12 cellular contexts compared by ENCODE assay signal in genomic region chr1:235908742-235909520, GRCh38. TPM values are rescaled to one million over a fixed set of nuclear protein-coding genes. Genes with fewer than 3 reads are reported as not detected.
DNase-seq lines count a peak whose midpoint lies in the region; ATAC-seq and TF ChIP-seq lines count a peak whose summit lies in the region.
"Had no signal": no experiment of that assay in that cellular context is flagged by ENCODE, and none has a peak within 500 bp of the region (broad histone marks: within the 10 kb centered on the region; RNA-seq: fewer than 3 reads in every experiment).

No MANE protein-coding gene starts in this region.

- no peak overlapping the region for H3K4me3 ChIP-seq in adrenal gland
- H3K4me3 ChIP-seq in aorta (ENCODE audit: low read length in 2 of 2) = no peak overlapping the region
- H3K4me3 ChIP-seq in ovary = no peak overlapping the region
- H3K4me3 ChIP-seq: hepatocyte had no signal

- no peak for DNase-seq in natural killer cell treated with Interleukin-12 subunit alpha and Interleukin-12 subunit beta and Interleukin-15 and Interleukin-18, amount 100 ng/mL, for 72 hours (ENCODE audit: low spot score)
- DNase-seq in natural killer cell (no peak), adrenal gland (peak in 4 of 7 donors; percentile 40 to 68 (median 50)), kidney tubule cell (ENCODE audit: low spot score) (peak; percentile 97), aorta (no peak), ovary (no peak)
- DNase-seq: DMS153; NCI-H187 treated with DMSO at 0.1 percent for 48 hours; stimulated activated CD4-positive, alpha-beta T cell treated with anti-CD3 and anti-CD28 coated beads, Interleukin-4, amount 100 ng/mL, for 4 hours had no signal

- peaks cover 3 to 22% of the 10 kb centered on the region in 2 donors for H3K4me1 Mint-ChIP-seq in natural killer cell treated with Interleukin-12 subunit alpha and Interleukin-12 subunit beta and Interleukin-15 and Interleukin-18, amount 100 ng/mL, for 72 hours (ENCODE audit: low read depth in 2 of 2)
- peaks cover 0 to 5% of the 10 kb centered on the region in 2 donors for H3K4me1 Mint-ChIP-seq in natural killer cell

- H3K4me3 Mint-ChIP-seq in natural killer cell treated with Interleukin-12 subunit alpha and Interleukin-12 subunit beta and Interleukin-15 and Interleukin-18, amount 100 ng/mL, for 72 hours = no peak overlapping the region
- no peak overlapping the region for H3K4me3 Mint-ChIP-seq in natural killer cell

- H3K4me1 ChIP-seq in adrenal gland (replicated peaks in 1 of 2) = peaks cover 5 to 11% of the 10 kb centered on the region in 2 donors
- no peaks in the 10 kb centered on the region for H3K4me1 ChIP-seq in aorta (ENCODE audit: control insufficient read depth in 1 of 2, insufficient read depth in 2 of 2, low read length in 2 of 2)
- H3K4me1 ChIP-seq in ovary (ENCODE audit: insufficient read depth) = peaks cover 2% of the 10 kb centered on the region

- no peak for ATAC-seq in natural killer cell treated with Interleukin-12 subunit alpha and Interleukin-12 subunit beta and Interleukin-15 and Interleukin-18, amount 100 ng/mL, for 72 hours
- ATAC-seq in natural killer cell = no peak
- peak; percentile 82 for ATAC-seq in aorta (ENCODE audit: low FRiP score)
- no peak for ATAC-seq in GM21723 (IDR thresholded peaks at IDR 0.05; ENCODE audit: unreplicated experiment)
- no peak for ATAC-seq in GM21526 (IDR thresholded peaks at IDR 0.05; ENCODE audit: low FRiP score, unreplicated experiment)

- peak overlapping the region; percentile 51 to 58 for H3K27ac Mint-ChIP-seq in natural killer cell treated with Interleukin-12 subunit alpha and Interleukin-12 subunit beta and Interleukin-15 and Interleukin-18, amount 100 ng/mL, for 72 hours
- H3K27ac Mint-ChIP-seq in natural killer cell = no peak overlapping the region

- H3K27ac ChIP-seq in adrenal gland (peak overlapping the region in 4 of 5 donors; percentile 41 to 82 (median 62)), aorta (ENCODE audit: low read depth in 1 of 2, low read length in 2 of 2) (peak overlapping the region; percentile 69 to 85), ovary (no peak overlapping the region)

- intact Hi-C loops in natural killer cell (cut with micrococcal nuclease) = no loop called here
- intact Hi-C loops in adrenal gland (cut with DNase I) = no loop called here
- intact Hi-C loops in aorta (cut with DNase I) = loop anchor here (5.0 to 10.0 kb wide), 2 partner anchors 42 to 404 kb away; partner anchors contain the start of genes LYST (in 2 of the 2) and B3GALNT2 (in 1 of the 2)
- intact Hi-C loops in ovary (cut with DNase I) = no loop called here

- no peaks in the 10 kb centered on the region for H3K9me3 ChIP-seq in adrenal gland (replicated peaks in 1 of 3)
- H3K9me3 ChIP-seq in aorta (ENCODE audit: control insufficient read depth, low read length) = no peaks in the 10 kb centered on the region
- H3K9me3 ChIP-seq in ovary = no peaks in the 10 kb centered on the region

- TF ChIP-seq POLR2A in adrenal gland (IDR thresholded peaks at IDR 0.05) (no peak), ovary (IDR thresholded peaks at IDR 0.05) (no peak)

- H3K27me3 Mint-ChIP-seq in natural killer cell treated with Interleukin-12 subunit alpha and Interleukin-12 subunit beta and Interleukin-15 and Interleukin-18, amount 100 ng/mL, for 72 hours = no peaks in the 10 kb centered on the region
- no peaks in the 10 kb centered on the region for H3K27me3 Mint-ChIP-seq in natural killer cell (ENCODE audit: low read depth in 2 of 2)

- H3K36me3 Mint-ChIP-seq in natural killer cell treated with Interleukin-12 subunit alpha and Interleukin-12 subunit beta and Interleukin-15 and Interleukin-18, amount 100 ng/mL, for 72 hours = no peaks in the 10 kb centered on the region
- no peaks in the 10 kb centered on the region for H3K36me3 Mint-ChIP-seq in natural killer cell

- WGBS in adrenal gland, 4 donors = 48 to 69% (median 58%) methylated on average over 8 of the region's 8 CpGs
- WGBS in aorta, 2 donors = 24% methylated on average over 8 of the region's 8 CpGs
- WGBS in ovary, 3 donors = 50 to 65% (median 60%) methylated on average over 8 of the region's 8 CpGs

- no peaks in the 10 kb centered on the region for H3K9me3 Mint-ChIP-seq in natural killer cell treated with Interleukin-12 subunit alpha and Interleukin-12 subunit beta and Interleukin-15 and Interleukin-18, amount 100 ng/mL, for 72 hours
- H3K9me3 Mint-ChIP-seq in natural killer cell = no peaks in the 10 kb centered on the region

- no peak for TF ChIP-seq EP300 in ovary (IDR thresholded peaks at IDR 0.05)

- H3K27me3 ChIP-seq in adrenal gland = no peaks in the 10 kb centered on the region
- no peaks in the 10 kb centered on the region for H3K27me3 ChIP-seq in aorta (ENCODE audit: control insufficient read depth in 1 of 2, insufficient read depth in 2 of 2, low read length in 1 of 2)
- no peaks in the 10 kb centered on the region for H3K27me3 ChIP-seq in ovary
- H3K27me3 ChIP-seq: hepatocyte had no signal

- H3K36me3 ChIP-seq in adrenal gland (replicated peaks in 1 of 2) = no peaks in the 10 kb centered on the region
- H3K36me3 ChIP-seq in aorta (ENCODE audit: control insufficient read depth in 1 of 2, insufficient read depth in 2 of 2, low read length in 1 of 2) = no peaks in the 10 kb centered on the region
- no peaks in the 10 kb centered on the region for H3K36me3 ChIP-seq in ovary

- TF ChIP-seq CTCF in natural killer cell (IDR thresholded peaks at IDR 0.05) (no peak), adrenal gland (IDR thresholded peaks at IDR 0.05) (no peak), ovary (IDR thresholded peaks at IDR 0.05) (no peak)

RNA-seq across cellular contexts. Expression of gene LYST, which starts 42.2 kb away (rescaled TPM):
- 10 to 100 TPM; 68.8 to 91.2 TPM for total RNA-seq in natural killer cell treated with Interleukin-12 subunit alpha and Interleukin-12 subunit beta and Interleukin-15 and Interleukin-18, amount 100 ng/mL, for 72 hours
- total RNA-seq in natural killer cell = 100 to 1,000 TPM in 1 of 3 donors, 10 to 100 TPM in 2; 89.9 to 115 (median 93.6) TPM
- 10 to 100 TPM; 13.9 to 48.0 (median 21.3) TPM for total RNA-seq in adrenal gland
- polyA plus RNA-seq in adrenal gland = 10 to 100 TPM in 2 of 3 donors, 1 to 10 TPM in 1; 6.7 to 20.1 (median 10.5) TPM
- 10 to 100 TPM; 40.0 to 63.3 TPM for total RNA-seq in aorta
- 10 to 100 TPM in 1 of 2 donors, 1 to 10 TPM in 1; 4.1 to 13.6 TPM for polyA plus RNA-seq in aorta
- 10 to 100 TPM; 18.0 to 29.2 (median 21.8) TPM for total RNA-seq in ovary
- 10 to 100 TPM in 1 of 2 donors, 1 to 10 TPM in 1; 6.8 to 12.4 TPM for polyA plus RNA-seq in ovary

Comparison
In these comparisons a context has a peak if more than half of its experiments do, and no peak if none do; other contexts are left out.
1. H3K27ac Mint-ChIP-seq: peak in natural killer cell treated with Interleukin-12 subunit alpha and Interleukin-12 subunit beta and Interleukin-15 and Interleukin-18, amount 100 ng/mL, for 72 hours (2 of 2); none in natural killer cell (0 of 2).
2. DNase-seq: peak in adrenal gland (4 of 7) and kidney tubule cell (single experiment); none in natural killer cell treated with Interleukin-12 subunit alpha and Interleukin-12 subunit beta and Interleukin-15 and Interleukin-18, amount 100 ng/mL, for 72 hours (single experiment), natural killer cell (single experiment), aorta (0 of 2) and ovary (0 of 5).
3. H3K27ac ChIP-seq: peak in adrenal gland (4 of 5) and aorta (2 of 2); none in ovary (0 of 2).
4. intact Hi-C loops: an anchor here in aorta (5.0 to 10.0 kb wide); none called in natural killer cell, adrenal gland and ovary.